Comparison of ENCODE assay signal across 13 cellular contexts in the genomic region with DNA sequence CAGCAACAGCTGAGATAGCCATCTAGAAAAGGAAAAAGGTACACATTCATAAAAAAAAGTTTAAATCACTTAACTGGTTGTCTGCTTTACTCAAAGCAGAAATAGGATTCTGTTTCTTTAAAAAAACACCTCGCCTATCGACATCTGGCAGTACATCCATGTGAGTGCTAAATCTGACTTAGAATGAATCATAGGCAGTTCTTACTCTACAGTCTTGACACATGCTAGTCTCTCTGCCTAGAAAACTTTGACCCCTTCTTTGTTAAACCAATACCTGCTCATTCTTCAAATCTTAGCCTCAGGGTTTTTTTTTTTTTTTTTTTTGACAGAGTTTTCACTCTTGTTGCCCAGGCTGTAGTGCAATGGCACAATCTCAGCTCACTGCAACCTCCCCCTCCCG. TPM values are rescaled to one million over a fixed set of nuclear protein-coding genes. Genes with fewer than 3 reads are reported as not detected.
A peak's percentile ranks its signal among the peaks of the same experiment; 100 is the strongest.
DNase-seq lines count a peak whose midpoint lies in the region; ATAC-seq and TF ChIP-seq lines count a peak whose summit lies in the region.
"Had no signal": no experiment of that assay in that cellular context is flagged by ENCODE, and none has a peak within 500 bp of the region (broad histone marks: within the 10 kb centered on the region; RNA-seq: fewer than 3 reads in every experiment).

No MANE protein-coding gene starts in this region.

- no peak for DNase-seq in activated naive CD4-positive, alpha-beta T cell (lab: John Stamatoyannopoulos, UW)
- no peak for DNase-seq in left ventricle myocardium inferior
- peak; percentile 59 for DNase-seq in stromal cell of bone marrow (ENCODE audit: low read depth)
- DNase-seq in GM13977 (ENCODE audit: low spot score) = no peak
- DNase-seq in prostate gland (ENCODE audit: low spot score) = no peak
- no peak for DNase-seq in activated CD8-positive, alpha-beta memory T cell treated with anti-CD3 and anti-CD28 coated beads, Interleukin-2, amount 50 U/mL, for 48 hours
- DNase-seq: NCI-H1436 treated with DMSO at 0.1 percent for 48 hours; stimulated activated CD4-positive, alpha-beta T cell treated with anti-CD3 and anti-CD28 coated beads, Interleukin-4, amount 100 ng/mL, for 24 hours; testis had no signal

- intact Hi-C loops in left ventricle myocardium inferior (cut with micrococcal nuclease) = no loop called here
- intact Hi-C loops in prostate gland (cut with DNase I) = no loop called here

- H3K27me3 ChIP-seq in left ventricle myocardium inferior (ENCODE audit: low read depth) (no peaks in the 10 kb centered on the region), prostate gland (replicated peaks; ENCODE audit: insufficient read depth) (no peaks in the 10 kb centered on the region)
- H3K27me3 ChIP-seq: BLaER1 treated with 17β-estradiol and CSF1 and Interleukin-3, amounts not matched to agents 10 nM and 100 nM; testis had no signal

- peaks cover 96% of the 10 kb centered on the region for H3K36me3 ChIP-seq in left ventricle myocardium inferior
- H3K36me3 ChIP-seq in prostate gland = peaks cover 0 to 11% of the 10 kb centered on the region in 2 donors

- TF ChIP-seq CTCF in left ventricle myocardium inferior (IDR thresholded peaks at IDR 0.05; ENCODE audit: borderline replicate concordance) (no peak), GM13977 (IDR thresholded peaks at IDR 0.05; ENCODE audit: extremely low read depth, insufficient read depth, missing control alignments) (no peak), prostate gland (IDR thresholded peaks at IDR 0.05) (no peak)

- H3K4me3 Mint-ChIP-seq in activated naive CD4-positive, alpha-beta T cell treated with anti-CD3 and anti-CD28 coated beads, Interleukin-2, amount 50 U/mL, for 24 hours = no peak overlapping the region
- no peak overlapping the region for H3K4me3 Mint-ChIP-seq in activated T-helper 17 cell treated with anti-CD3 and anti-CD28 coated beads, Interleukin-2, amount 50 U/mL, for 72 hours

- in situ Hi-C loops in GM13977 (cut with MboI; ENCODE audit: low pct_unique_long_range_greater_than_20kb, low sequenced_read_pairs, unreplicated experiment) = no loop called here

- H3K27ac ChIP-seq in left ventricle myocardium inferior (replicated peaks) (peak overlapping the region; percentile 20), prostate gland (no peak overlapping the region)
- H3K27ac ChIP-seq: BLaER1 treated with 17β-estradiol and CSF1 and Interleukin-3, amounts not matched to agents 10 nM and 100 nM; coronary artery; testis had no signal

- H3K9me3 ChIP-seq in left ventricle myocardium inferior (replicated peaks) = no peaks in the 10 kb centered on the region
- no peaks in the 10 kb centered on the region for H3K9me3 ChIP-seq in prostate gland
- H3K9me3 ChIP-seq: BLaER1 treated with 17β-estradiol and CSF1 and Interleukin-3, amounts not matched to agents 10 nM and 100 nM; testis had no signal

- peaks cover 35% of the 10 kb centered on the region for H3K36me3 Mint-ChIP-seq in activated naive CD4-positive, alpha-beta T cell treated with anti-CD3 and anti-CD28 coated beads, Interleukin-2, amount 50 U/mL, for 24 hours
- peaks cover 99% of the 10 kb centered on the region for H3K36me3 Mint-ChIP-seq in activated T-helper 17 cell treated with anti-CD3 and anti-CD28 coated beads, Interleukin-2, amount 50 U/mL, for 72 hours (ENCODE audit: low read depth)

- no peaks in the 10 kb centered on the region for H3K4me1 Mint-ChIP-seq in activated naive CD4-positive, alpha-beta T cell treated with anti-CD3 and anti-CD28 coated beads, Interleukin-2, amount 50 U/mL, for 24 hours
- no peaks in the 10 kb centered on the region for H3K4me1 Mint-ChIP-seq in activated T-helper 17 cell treated with anti-CD3 and anti-CD28 coated beads, Interleukin-2, amount 50 U/mL, for 72 hours

- H3K4me1 ChIP-seq in left ventricle myocardium inferior (peaks cover 12% of the 10 kb centered on the region), prostate gland (replicated peaks) (no peaks in the 10 kb centered on the region)
- H3K4me1 ChIP-seq: BLaER1 treated with 17β-estradiol and CSF1 and Interleukin-3, amounts not matched to agents 10 nM and 100 nM; testis had no signal

- TF ChIP-seq POLR2A in prostate gland (IDR thresholded peaks at IDR 0.05) = no peak

- no peaks in the 10 kb centered on the region for H3K9me3 Mint-ChIP-seq in activated naive CD4-positive, alpha-beta T cell treated with anti-CD3 and anti-CD28 coated beads, Interleukin-2, amount 50 U/mL, for 24 hours
- H3K9me3 Mint-ChIP-seq in activated T-helper 17 cell treated with anti-CD3 and anti-CD28 coated beads, Interleukin-2, amount 50 U/mL, for 72 hours = no peaks in the 10 kb centered on the region

- ATAC-seq in activated T-helper 17 cell treated with anti-CD3 and anti-CD28 coated beads, Interleukin-2, amount 50 U/mL, for 72 hours (replicated peaks) = peak; percentile 63

- H3K27me3 Mint-ChIP-seq in activated naive CD4-positive, alpha-beta T cell treated with anti-CD3 and anti-CD28 coated beads, Interleukin-2, amount 50 U/mL, for 24 hours = no peaks in the 10 kb centered on the region
- no peaks in the 10 kb centered on the region for H3K27me3 Mint-ChIP-seq in activated T-helper 17 cell treated with anti-CD3 and anti-CD28 coated beads, Interleukin-2, amount 50 U/mL, for 72 hours

- no peak overlapping the region for H3K4me3 ChIP-seq in left ventricle myocardium inferior
- H3K4me3 ChIP-seq in prostate gland = no peak overlapping the region
- H3K4me3 ChIP-seq: BLaER1 treated with 17β-estradiol and CSF1 and Interleukin-3, amounts not matched to agents 10 nM and 100 nM; coronary artery; testis had no signal

- WGBS in prostate gland = 54% methylated on average over 3 of the region's 3 CpGs

- H3K27ac Mint-ChIP-seq in activated naive CD4-positive, alpha-beta T cell treated with anti-CD3 and anti-CD28 coated beads, Interleukin-2, amount 50 U/mL, for 24 hours = peak overlapping the region; percentile 14
- no peak overlapping the region for H3K27ac Mint-ChIP-seq in activated T-helper 17 cell treated with anti-CD3 and anti-CD28 coated beads, Interleukin-2, amount 50 U/mL, for 72 hours

RNA-seq across cellular contexts. Expression of a gene that starts 37.1 kb away (rescaled TPM):
- total RNA-seq in activated T-helper 17 cell treated with anti-CD3 and anti-CD28 coated beads, Interleukin-2, amount 50 U/mL, for 72 hours = 1 to 10 TPM; 1.1 to 3.2 TPM
- 0.82 TPM for total RNA-seq in left ventricle myocardium inferior
- 1 to 10 TPM; 6.1 to 8.3 TPM for total RNA-seq in prostate gland
